27 cellular contexts compared by ENCODE assay signal in the genomic region with DNA sequence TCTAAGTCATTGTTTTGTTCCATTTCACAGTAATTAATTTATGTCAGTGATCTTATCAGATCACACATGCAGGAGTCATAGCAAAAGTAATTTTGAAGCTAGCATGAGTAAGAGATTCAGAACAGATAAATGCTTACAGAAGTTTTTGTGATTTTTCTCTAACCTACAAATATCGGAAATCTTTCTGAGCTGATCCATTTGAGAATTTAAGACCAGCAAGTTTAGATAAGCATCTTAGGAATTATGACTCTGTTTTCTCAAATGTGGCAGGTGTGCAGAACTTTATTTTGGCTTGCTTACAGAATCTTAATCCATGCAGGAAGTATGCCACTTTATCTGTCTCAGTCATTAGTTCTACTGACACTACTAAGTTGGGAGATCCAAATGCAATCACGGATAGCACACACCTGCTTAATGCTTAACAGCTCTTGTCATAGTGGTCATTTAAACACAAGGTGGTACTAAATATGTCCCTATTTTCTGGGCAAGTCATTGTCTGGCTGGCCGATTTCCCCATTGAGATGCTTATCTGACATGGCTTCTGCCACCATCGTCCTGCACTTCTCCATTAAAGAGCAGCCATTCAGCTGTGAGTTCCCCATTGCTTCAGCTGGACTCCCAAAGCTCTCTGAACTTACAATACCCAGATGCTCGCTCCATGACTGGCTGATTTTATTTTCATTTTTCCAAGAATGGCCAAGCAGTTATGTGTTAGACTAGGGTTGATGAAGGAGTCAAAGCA.
DNase-seq lines count a peak whose midpoint lies in the region; ATAC-seq and TF ChIP-seq lines count a peak whose summit lies in the region.
"Had no signal": no experiment of that assay in that cellular context is flagged by ENCODE, and none has a peak within 500 bp of the region (broad histone marks: within the 10 kb centered on the region; RNA-seq: fewer than 3 reads in every experiment).

No MANE protein-coding gene starts in this region.

- H3K9me3 ChIP-seq in OCI-LY3 (ENCODE audit: insufficient read depth, low read length) (no peaks in the 10 kb centered on the region), trophoblast cell (ENCODE audit: insufficient read depth, low read depth, low read length) (no peaks in the 10 kb centered on the region)
- H3K9me3 ChIP-seq: BLaER1, upper lobe of left lung had no signal

- TF ChIP-seq CTCF in OCI-LY3 (IDR thresholded peaks at IDR 0.05; ENCODE audit: low read depth, low read length) (no peak), Calu3 (IDR thresholded peaks at IDR 0.05; ENCODE audit: unreplicated experiment) (no peak), dorsolateral prefrontal cortex (IDR thresholded peaks at IDR 0.05 in 54 of 56, conservative IDR thresholded peaks at IDR 0.05 in 2 of 56; ENCODE audit: low read depth in 1 of 56, partially characterized antibody in 56 of 56) (no peak)

- H3K79me1 ChIP-seq in trophoblast cell (ENCODE audit: low read length), result no peaks in the 10 kb centered on the region

- intact Hi-C loops in Calu3 (cut with micrococcal nuclease; ENCODE audit: unreplicated experiment), result no loop called here
- intact Hi-C loops in dorsolateral prefrontal cortex (cut with DNase I), result no loop called here

- H3K23ac ChIP-seq in trophoblast cell (ENCODE audit: low read length), result no peak overlapping the region

- no peak overlapping the region for H3K14ac ChIP-seq in trophoblast cell (ENCODE audit: low read length)

- no peak overlapping the region for H3K4me3 Mint-ChIP-seq in Calu3 (ENCODE audit: low read depth, unreplicated experiment)
- H3K4me3 Mint-ChIP-seq: endodermal cell; stimulated activated naive CD8-positive, alpha-beta T cell treated with anti-CD3 and anti-CD28 coated beads, Interleukin-15, Interleukin-2, amounts not matched to agents 100 ng/mL and 50 ng/mL, for 24 hours; T-helper 1 cell treated with Interleukin-12 subunit alpha and Interleukin-12 subunit beta and Interleukin-4 antibody, amounts not matched to agents 30 μg/mL and 1 μg/mL, for 36 hours had no signal

- no TSS peak for BruUV-seq in Calu3 (replicated peaks; lab: Mats Ljungman, UMichigan)

- H3K4me2 ChIP-seq in OCI-LY3 (ENCODE audit: low read length) (peak overlapping the region; percentile 3; the same call in 1 of the 2 replicates), trophoblast cell (ENCODE audit: low read length) (no peak overlapping the region)
- H3K4me2 ChIP-seq: BLaER1 had no signal

- H3K27me3 Mint-ChIP-seq in Calu3 (ENCODE audit: unreplicated experiment), result no peaks in the 10 kb centered on the region
- H3K27me3 Mint-ChIP-seq: stimulated activated naive CD8-positive, alpha-beta T cell treated with anti-CD3 and anti-CD28 coated beads, Interleukin-15, Interleukin-2, amounts not matched to agents 100 ng/mL and 50 ng/mL, for 24 hours had no signal

- H3K4ac ChIP-seq in trophoblast cell (ENCODE audit: low read depth, low read length), result no peak overlapping the region

- no peaks in the 10 kb centered on the region for H4K20me1 ChIP-seq in OCI-LY3 (ENCODE audit: insufficient read depth, low read length)
- H4K20me1 ChIP-seq: BLaER1 had no signal

- no peak overlapping the region for H2BK120ac ChIP-seq in trophoblast cell (ENCODE audit: insufficient read depth, low read length, poor library complexity)

- H3K27me3 ChIP-seq in OCI-LY3 (ENCODE audit: low read depth, low read length) (no peaks in the 10 kb centered on the region), trophoblast cell (ENCODE audit: insufficient read depth, low read length) (no peaks in the 10 kb centered on the region), dorsolateral prefrontal cortex (no peaks in the 10 kb centered on the region)
- H3K27me3 ChIP-seq: BLaER1, upper lobe of left lung had no signal

- no peaks in the 10 kb centered on the region for H3K36me3 Mint-ChIP-seq in Calu3 (ENCODE audit: insufficient read depth, unreplicated experiment)

- H3K27ac Mint-ChIP-seq in Calu3 (ENCODE audit: unreplicated experiment), result no peak overlapping the region
- H3K27ac Mint-ChIP-seq: endodermal cell; stimulated activated naive CD8-positive, alpha-beta T cell treated with anti-CD3 and anti-CD28 coated beads, Interleukin-15, Interleukin-2, amounts not matched to agents 100 ng/mL and 50 ng/mL, for 24 hours; T-helper 1 cell treated with Interleukin-12 subunit alpha and Interleukin-12 subunit beta and Interleukin-4 antibody, amounts not matched to agents 30 μg/mL and 1 μg/mL, for 36 hours had no signal

- no CpG with 5 or more reads among the region's 5 CpGs for WGBS in trophoblast cell (ENCODE audit: extremely low coverage, insufficient coverage, insufficient read length)

- no peak for ATAC-seq in HG03095 (IDR thresholded peaks at IDR 0.05; ENCODE audit: unreplicated experiment)
- ATAC-seq: GM12878 had no signal

- no peak overlapping the region for H2AK5ac ChIP-seq in trophoblast cell (ENCODE audit: low read length)

- H3K18ac ChIP-seq in trophoblast cell (ENCODE audit: low read length), result no peak overlapping the region

- H4K8ac ChIP-seq in trophoblast cell (ENCODE audit: low read depth, low read length), result no peak overlapping the region

- no peak overlapping the region for H4K12ac ChIP-seq in trophoblast cell (ENCODE audit: low read depth, low read length)

- H2BK5ac ChIP-seq in trophoblast cell (ENCODE audit: low read depth, low read length, poor library complexity), result no peak overlapping the region

- peak overlapping the region; percentile 18; the same call in 1 of the 2 replicates for H2AFZ ChIP-seq in OCI-LY3 (ENCODE audit: low read depth, low read length)
- H2AFZ ChIP-seq in trophoblast cell (ENCODE audit: insufficient read depth, low read length, poor library complexity), result no peak overlapping the region

- no peaks in the 10 kb centered on the region for H3K36me3 ChIP-seq in OCI-LY3 (replicated peaks; ENCODE audit: low read depth, low read length)
- H3K36me3 ChIP-seq in trophoblast cell (ENCODE audit: control insufficient read depth in 1 of 2, insufficient read depth in 2 of 2, low read length in 2 of 2), result no peaks in the 10 kb centered on the region
- H3K36me3 ChIP-seq: BLaER1, upper lobe of left lung, WERI-Rb-1 had no signal

- no peaks in the 10 kb centered on the region for H3K9me3 Mint-ChIP-seq in Calu3 (ENCODE audit: low read depth, unreplicated experiment)
- H3K9me3 Mint-ChIP-seq: endodermal cell; T-helper 1 cell treated with Interleukin-12 subunit alpha and Interleukin-12 subunit beta and Interleukin-4 antibody, amounts not matched to agents 30 μg/mL and 1 μg/mL, for 36 hours had no signal

- H2BK12ac ChIP-seq in trophoblast cell (ENCODE audit: low read length), result no peak overlapping the region

- no peaks in the 10 kb centered on the region for H3K4me1 Mint-ChIP-seq in Calu3 (ENCODE audit: low read depth, unreplicated experiment)

- CTCF ChIA-PET in Calu3 (lab: Charles Lee), result no interaction called here

- H3K27ac ChIP-seq in OCI-LY3 (ENCODE audit: low read length), result no peak overlapping the region
- no peak overlapping the region for H3K27ac ChIP-seq in trophoblast cell (ENCODE audit: low read depth, low read length)
- no peak overlapping the region for H3K27ac ChIP-seq in dorsolateral prefrontal cortex
- H3K27ac ChIP-seq: 22Rv1, BLaER1, skin epidermis, upper lobe of left lung, WERI-Rb-1 had no signal

- peak; percentile 17 for DNase-seq in DMS 273 (lab: John Stamatoyannopoulos, UW; ENCODE audit: unreplicated experiment)
- no peak for DNase-seq in DMS 273 treated with DMSO at 0.1 percent for 48 hours (lab: John Stamatoyannopoulos, UW)
- peak; percentile 58 for DNase-seq in cerebellar cortex (ENCODE audit: low spot score)
- peak; percentile 48 to 81 for DNase-seq in trophoblast cell
- no peak for DNase-seq in Calu3
- DNase-seq in dorsolateral prefrontal cortex, result no peak
- DNase-seq: activated CD8-positive, alpha-beta memory T cell treated with anti-CD3 and anti-CD28 coated beads, Interleukin-2, amount 50 U/mL, for 48 hours; activated gamma-delta T cell treated with Interleukin-2 at 50 U/mL for 16 hours; amniotic stem cell; central memory CD4-positive, alpha-beta T cell; endodermal cell; H7; head of caudate nucleus; NCI-H1436; NCI-H2171 treated with DMSO at 0.1 percent for 48 hours; nucleus accumbens; RPMI8226; upper lobe of left lung; WERI-Rb-1 had no signal

- H3K4me1 ChIP-seq in OCI-LY3 (ENCODE audit: low read length) (peaks cover 6% of the 10 kb centered on the region), trophoblast cell (ENCODE audit: control insufficient read depth in 1 of 2, insufficient read depth in 2 of 2, low read length in 2 of 2) (no peaks in the 10 kb centered on the region)
- H3K4me1 ChIP-seq: BLaER1, upper lobe of left lung had no signal

- no peak overlapping the region for H4K91ac ChIP-seq in trophoblast cell (ENCODE audit: low read depth, low read length)

- H3K9ac ChIP-seq in OCI-LY3 (ENCODE audit: low read length) (no peak overlapping the region), trophoblast cell (ENCODE audit: low read length) (no peak overlapping the region)
- H3K9ac ChIP-seq: BLaER1 had no signal

- H3K4me3 ChIP-seq in OCI-LY3 (ENCODE audit: low read length), result no peak overlapping the region
- no peak overlapping the region for H3K4me3 ChIP-seq in trophoblast cell (ENCODE audit: low read depth, low read length)
- no peak overlapping the region for H3K4me3 ChIP-seq in dorsolateral prefrontal cortex
- H3K4me3 ChIP-seq: BLaER1, GM12878, skin epidermis, upper lobe of left lung had no signal

- H3K79me2 ChIP-seq in OCI-LY3 (ENCODE audit: low read length), result no peaks in the 10 kb centered on the region
- H3K79me2 ChIP-seq in trophoblast cell (ENCODE audit: control insufficient read depth, insufficient read depth, low read length, poor library complexity), result no peaks in the 10 kb centered on the region

Comparison
In these comparisons a context has a peak if more than half of its experiments do, and no peak if none do; other contexts are left out.
1. DNase-seq: peak in DMS 273 (single experiment), cerebellar cortex (single experiment) and trophoblast cell (2 of 2); none in DMS 273 treated with DMSO at 0.1 percent for 48 hours (single experiment), Calu3 (single experiment) and dorsolateral prefrontal cortex (0 of 10).